In genomic region chr4:142960134-142960533, GRCh38 we compare ENCODE assay signal across 20 cellular contexts.
DNase-seq lines count a peak whose midpoint lies in the region; TF ChIP-seq lines count a peak whose summit lies in the region.
"Had no signal": no experiment of that assay in that cellular context is flagged by ENCODE, and none has a peak within 500 bp of the region (broad histone marks: within the 10 kb centered on the region; RNA-seq: fewer than 3 reads in every experiment).

No MANE protein-coding gene starts in this region.

- H3K4me2 ChIP-seq in OCI-LY3 (ENCODE audit: low read length) = 0 out of 2 replicates have a peak overlapping the region, but pooled peaks have one; percentile 37

- peaks cover 9% of the 10 kb centered on the region for H3K9me3 Mint-ChIP-seq in nephron
- H3K9me3 Mint-ChIP-seq: activated CD4-positive, alpha-beta T cell treated with anti-CD3 and anti-CD28 coated beads, Interleukin-2, amount 10 ng/mL, durations not matched to agents 24 days and 14 days; stimulated activated effector memory CD8-positive, alpha-beta T cell treated with anti-CD3 and anti-CD28 coated beads, Interleukin-12 subunit alpha, Interleukin-12 subunit beta, amount 100 ng/mL, for 72 hours had no signal

- H3K27me3 Mint-ChIP-seq in nephron (ENCODE audit: low read depth) = no peaks in the 10 kb centered on the region
- H3K27me3 Mint-ChIP-seq: activated CD8-positive, alpha-beta memory T cell treated with anti-CD3 and anti-CD28 coated beads, Interleukin-2, amount 10 ng/mL, durations not matched to agents 7 days and 5 days had no signal

- H3K4me1 Mint-ChIP-seq in nephron = peaks cover 46% of the 10 kb centered on the region
- H3K4me1 Mint-ChIP-seq: activated CD4-positive, alpha-beta T cell treated with anti-CD3 and anti-CD28 coated beads, Interleukin-2, amount 10 ng/mL, durations not matched to agents 24 days and 14 days; activated CD8-positive, alpha-beta memory T cell treated with anti-CD3 and anti-CD28 coated beads, Interleukin-2, amount 10 ng/mL, durations not matched to agents 7 days and 5 days; stimulated activated effector memory CD8-positive, alpha-beta T cell treated with anti-CD3 and anti-CD28 coated beads, Interleukin-12 subunit alpha, Interleukin-12 subunit beta, amount 100 ng/mL, for 72 hours had no signal

- peaks cover 26% of the 10 kb centered on the region for H3K4me1 ChIP-seq in OCI-LY3 (ENCODE audit: low read length)
- H3K4me1 ChIP-seq: breast epithelium had no signal

- no peak overlapping the region for H2AFZ ChIP-seq in OCI-LY3 (ENCODE audit: low read depth, low read length)

- DNase-seq in Ammon's horn (ENCODE audit: low spot score) (peak; percentile 13), epithelial cell of esophagus (ENCODE audit: low read depth) (peak; percentile 17), NCI-H1436 (lab: John Stamatoyannopoulos, UW) (no peak), anterior cingulate cortex (lab: John Stamatoyannopoulos, UW) (no peak), NCI-H146 (lab: John Stamatoyannopoulos, UW) (no peak)
- DNase-seq in stimulated activated CD4-positive, alpha-beta T cell treated with anti-CD3 and anti-CD28 coated beads, Interleukin-2, amount 100 ng/mL, for 24 hours = no peak
- DNase-seq: activated CD4-positive, alpha-beta T cell treated with anti-CD3 and anti-CD28 coated beads, Interleukin-2, amount 10 ng/mL, durations not matched to agents 24 days and 14 days; activated CD8-positive, alpha-beta memory T cell treated with anti-CD3 and anti-CD28 coated beads, Interleukin-2, amount 10 ng/mL, durations not matched to agents 7 days and 5 days; HCEC 1CT; NCI-H1436 treated with DMSO at 0.1 percent for 48 hours; NCI-H748 treated with DMSO at 0.1 percent for 48 hours; occipital lobe; SHP77 treated with DMSO at 0.1 percent for 48 hours had no signal

- no peak overlapping the region for H3K4me3 ChIP-seq in OCI-LY3 (ENCODE audit: low read length)
- no peak overlapping the region for H3K4me3 ChIP-seq in epithelial cell of esophagus (ENCODE audit: low read length)
- H3K4me3 ChIP-seq: breast epithelium, thoracic aorta had no signal

- H3K36me3 ChIP-seq in OCI-LY3 (replicated peaks; ENCODE audit: low read depth, low read length) = no peaks in the 10 kb centered on the region
- H3K36me3 ChIP-seq: breast epithelium, thoracic aorta had no signal

- no peaks in the 10 kb centered on the region for H4K20me1 ChIP-seq in OCI-LY3 (ENCODE audit: insufficient read depth, low read length)

- H3K27me3 ChIP-seq in OCI-LY3 (ENCODE audit: low read depth, low read length) = no peaks in the 10 kb centered on the region
- H3K27me3 ChIP-seq: breast epithelium had no signal

- no peaks in the 10 kb centered on the region for H3K79me2 ChIP-seq in OCI-LY3 (ENCODE audit: low read length)

- H3K9me3 ChIP-seq in OCI-LY3 (ENCODE audit: insufficient read depth, low read length) = no peaks in the 10 kb centered on the region
- H3K9me3 ChIP-seq: breast epithelium, thoracic aorta had no signal

- H3K36me3 Mint-ChIP-seq in nephron (ENCODE audit: low read depth) = no peaks in the 10 kb centered on the region
- H3K36me3 Mint-ChIP-seq: activated CD8-positive, alpha-beta memory T cell treated with anti-CD3 and anti-CD28 coated beads, Interleukin-2, amount 10 ng/mL, durations not matched to agents 7 days and 5 days; stimulated activated effector memory CD8-positive, alpha-beta T cell treated with anti-CD3 and anti-CD28 coated beads, Interleukin-12 subunit alpha, Interleukin-12 subunit beta, amount 100 ng/mL, for 72 hours had no signal

- H3K27ac ChIP-seq in OCI-LY3 (ENCODE audit: low read length) = no peak overlapping the region
- H3K27ac ChIP-seq: breast epithelium, thoracic aorta had no signal

- no peak overlapping the region for H3K4me3 Mint-ChIP-seq in nephron
- H3K4me3 Mint-ChIP-seq: activated CD4-positive, alpha-beta T cell treated with anti-CD3 and anti-CD28 coated beads, Interleukin-2, amount 10 ng/mL, durations not matched to agents 24 days and 14 days; activated CD8-positive, alpha-beta memory T cell treated with anti-CD3 and anti-CD28 coated beads, Interleukin-2, amount 10 ng/mL, durations not matched to agents 7 days and 5 days; CD14-positive monocyte; stimulated activated effector memory CD8-positive, alpha-beta T cell treated with anti-CD3 and anti-CD28 coated beads, Interleukin-12 subunit alpha, Interleukin-12 subunit beta, amount 100 ng/mL, for 72 hours had no signal

- peak overlapping the region; percentile 8 to 82 (median 53) for H3K27ac Mint-ChIP-seq in nephron
- H3K27ac Mint-ChIP-seq: activated CD4-positive, alpha-beta T cell treated with anti-CD3 and anti-CD28 coated beads, Interleukin-2, amount 10 ng/mL, durations not matched to agents 24 days and 14 days; activated CD8-positive, alpha-beta memory T cell treated with anti-CD3 and anti-CD28 coated beads, Interleukin-2, amount 10 ng/mL, durations not matched to agents 7 days and 5 days; activated T-helper 2 cell treated with anti-CD3 and anti-CD28 coated beads, Interferon-gamma antibody, Interleukin-2, Interleukin-4, amounts not matched to agents 10 μg/mL and 5 μg/mL and 100 μg/mL, durations not matched to agents 14 hours and 24 hours and 36 hours; stimulated activated effector memory CD8-positive, alpha-beta T cell treated with anti-CD3 and anti-CD28 coated beads, Interleukin-12 subunit alpha, Interleukin-12 subunit beta, amount 100 ng/mL, for 72 hours had no signal

- no peak overlapping the region for H3K9ac ChIP-seq in OCI-LY3 (ENCODE audit: low read length)

- no peak for TF ChIP-seq CTCF in OCI-LY3 (IDR thresholded peaks at IDR 0.05; ENCODE audit: low read depth, low read length)
- no peak for TF ChIP-seq CTCF in epithelial cell of esophagus (IDR thresholded peaks at IDR 0.05; ENCODE audit: insufficient read depth, low read depth, low read length, missing control alignments)
- TF ChIP-seq CTCF in nephron (IDR thresholded peaks at IDR 0.05; ENCODE audit: unreplicated experiment in 3 of 3) = no peak

Comparison
In these comparisons a context has a peak if more than half of its experiments do, and no peak if none do; other contexts are left out.
1. DNase-seq: peak in Ammon's horn (single experiment) and epithelial cell of esophagus (single experiment); none in NCI-H1436 (single experiment), anterior cingulate cortex (0 of 58), NCI-H146 (single experiment) and stimulated activated CD4-positive, alpha-beta T cell treated with anti-CD3 and anti-CD28 coated beads, Interleukin-2, amount 100 ng/mL, for 24 hours (0 of 2).